32 cellular contexts compared by ENCODE assay signal in genomic region chr14:92813201-92813600, GRCh38.
"Had no signal": no experiment of that assay in that cellular context is flagged by ENCODE, and none has a peak within 500 bp of the region (broad histone marks: within the 10 kb centered on the region; RNA-seq: fewer than 3 reads in every experiment).

No MANE protein-coding gene starts in this region.

- H3K9ac ChIP-seq: parathyroid adenoma had no signal

- H3K27ac Mint-ChIP-seq: naive B cell; naive thymus-derived CD8-positive, alpha-beta T cell; natural killer cell treated with Interleukin-12 subunit alpha and Interleukin-12 subunit beta and Interleukin-15 and Interleukin-18, amount 100 ng/mL, for 72 hours; nephron progenitor cell; progenitor cell of endocrine pancreas; stimulated activated effector memory CD8-positive, alpha-beta T cell treated with anti-CD3 and anti-CD28 coated beads, Interleukin-12 subunit alpha, Interleukin-12 subunit beta, amount 100 ng/mL, for 72 hours; stimulated activated naive B cell treated with anti-CD40 and anti-IgM and Interleukin-4, amounts not matched to agents 10 μg/mL and 1 μg/mL and 100 μg/mL, for 72 hours; stimulated activated naive CD8-positive, alpha-beta T cell treated with anti-CD3 and anti-CD28 coated beads, Interleukin-15, Interleukin-2, amounts not matched to agents 100 ng/mL and 50 ng/mL, for 24 hours; type B pancreatic cell had no signal

- H3K27me3 ChIP-seq: neutrophil, ovary, spleen, stomach, thyroid gland, transverse colon, upper lobe of right lung, uterus had no signal

- H3K4me2 ChIP-seq: smooth muscle cell had no signal

- H3K9me3 Mint-ChIP-seq: naive B cell; naive thymus-derived CD8-positive, alpha-beta T cell; natural killer cell treated with Interleukin-12 subunit alpha and Interleukin-12 subunit beta and Interleukin-15 and Interleukin-18, amount 100 ng/mL, for 72 hours; nephron progenitor cell; neural crest cell; stimulated activated effector memory CD8-positive, alpha-beta T cell treated with anti-CD3 and anti-CD28 coated beads, Interleukin-12 subunit alpha, Interleukin-12 subunit beta, amount 100 ng/mL, for 72 hours; stimulated activated naive B cell treated with anti-CD40 and anti-IgM and Interleukin-4, amounts not matched to agents 10 μg/mL and 1 μg/mL and 100 μg/mL, for 72 hours; stimulated activated naive CD8-positive, alpha-beta T cell treated with anti-CD3 and anti-CD28 coated beads, Interleukin-15, Interleukin-2, amounts not matched to agents 100 ng/mL and 50 ng/mL, for 24 hours; type B pancreatic cell had no signal

- H3K36me3 ChIP-seq: ovary, uterus had no signal

- H3K27ac ChIP-seq: neutrophil, ovary, parathyroid adenoma, psoas muscle, skin epidermis, spleen, stomach, thoracic aorta, thyroid gland, transverse colon, upper lobe of right lung, uterus had no signal

- ATAC-seq: naive thymus-derived CD8-positive, alpha-beta T cell; natural killer cell treated with Interleukin-12 subunit alpha and Interleukin-12 subunit beta and Interleukin-15 and Interleukin-18, amount 100 ng/mL, for 72 hours; psoas muscle; right cardiac atrium; sciatic nerve; stimulated activated effector memory CD8-positive, alpha-beta T cell treated with anti-CD3 and anti-CD28 coated beads, Interleukin-12 subunit alpha, Interleukin-12 subunit beta, amount 100 ng/mL, for 72 hours; stimulated activated naive B cell treated with anti-CD40 and anti-IgM and Interleukin-4, amounts not matched to agents 10 μg/mL and 1 μg/mL and 100 μg/mL, for 72 hours; upper lobe of right lung had no signal

- H3K4me1 ChIP-seq: parathyroid adenoma, psoas muscle, spleen, stomach, thyroid gland, transverse colon, upper lobe of right lung, uterus had no signal

- H2AFZ ChIP-seq: parathyroid adenoma had no signal

- H3K9me3 ChIP-seq: neutrophil, ovary, psoas muscle, spleen, stomach, thoracic aorta, thyroid gland, transverse colon, upper lobe of right lung, uterus had no signal

- H3K4me1 Mint-ChIP-seq: naive B cell; nephron progenitor cell; stimulated activated effector memory CD8-positive, alpha-beta T cell treated with anti-CD3 and anti-CD28 coated beads, Interleukin-12 subunit alpha, Interleukin-12 subunit beta, amount 100 ng/mL, for 72 hours had no signal

- DNase-seq: naive B cell; naive thymus-derived CD8-positive, alpha-beta T cell; nephron progenitor cell; nucleus accumbens; ovary; posterior cingulate gyrus; psoas muscle; right cardiac atrium; spleen; stimulated activated CD4-positive, alpha-beta T cell treated with anti-CD3 and anti-CD28 coated beads, Interleukin-12 subunit alpha, Interleukin-12 subunit beta, amount 100 ng/mL, for 4 hours; stimulated activated CD4-positive, alpha-beta T cell treated with anti-CD3 and anti-CD28 coated beads, Interleukin-1b, Interleukin-23, amount 100 ng/mL, for 48 hours; stimulated activated CD4-positive, alpha-beta T cell treated with anti-CD3 and anti-CD28 coated beads, Interleukin-2, amount 100 ng/mL, for 48 hours; stimulated activated CD4-positive, alpha-beta T cell treated with anti-CD3 and anti-CD28 coated beads, Interleukin-4, amount 100 ng/mL, for 24 hours; stimulated activated naive B cell treated with anti-CD40 and anti-IgM and Interleukin-4, amounts not matched to agents 10 μg/mL and 1 μg/mL and 100 μg/mL, for 72 hours; stimulated activated naive CD4-positive, alpha-beta T cell treated with Interleukin-2 at 50 U/mL for 16 hours; stomach; thyroid gland; transverse colon; upper lobe of right lung; uterus had no signal

- H3K4me3 Mint-ChIP-seq: naive B cell; naive thymus-derived CD8-positive, alpha-beta T cell; natural killer cell treated with Interleukin-12 subunit alpha and Interleukin-12 subunit beta and Interleukin-15 and Interleukin-18, amount 100 ng/mL, for 72 hours; nephron progenitor cell; neural crest cell; stimulated activated effector memory CD8-positive, alpha-beta T cell treated with anti-CD3 and anti-CD28 coated beads, Interleukin-12 subunit alpha, Interleukin-12 subunit beta, amount 100 ng/mL, for 72 hours; stimulated activated naive B cell treated with anti-CD40 and anti-IgM and Interleukin-4, amounts not matched to agents 10 μg/mL and 1 μg/mL and 100 μg/mL, for 72 hours; stimulated activated naive CD8-positive, alpha-beta T cell treated with anti-CD3 and anti-CD28 coated beads, Interleukin-15, Interleukin-2, amounts not matched to agents 100 ng/mL and 50 ng/mL, for 24 hours; type B pancreatic cell had no signal

- H3K4me3 ChIP-seq: ovary, psoas muscle, skin epidermis, smooth muscle cell, spleen, stomach, thoracic aorta, thyroid gland, transverse colon, upper lobe of right lung, uterus had no signal

- H3K27me3 Mint-ChIP-seq: naive B cell; naive thymus-derived CD8-positive, alpha-beta T cell; natural killer cell treated with Interleukin-12 subunit alpha and Interleukin-12 subunit beta and Interleukin-15 and Interleukin-18, amount 100 ng/mL, for 72 hours; progenitor cell of endocrine pancreas; stimulated activated naive B cell treated with anti-CD40 and anti-IgM and Interleukin-4, amounts not matched to agents 10 μg/mL and 1 μg/mL and 100 μg/mL, for 72 hours; stimulated activated naive CD8-positive, alpha-beta T cell treated with anti-CD3 and anti-CD28 coated beads, Interleukin-15, Interleukin-2, amounts not matched to agents 100 ng/mL and 50 ng/mL, for 24 hours; type B pancreatic cell had no signal
